23 cellular contexts compared by ENCODE assay signal in genomic region chr9:111003182-111003581, GRCh38. TPM values are rescaled to one million over a fixed set of nuclear protein-coding genes. Genes with fewer than 3 reads are reported as not detected.
A peak's percentile ranks its signal among the peaks of the same experiment; 100 is the strongest.
DNase-seq lines count a peak whose midpoint lies in the region; ATAC-seq and TF ChIP-seq lines count a peak whose summit lies in the region.
"Had no signal": no experiment of that assay in that cellular context is flagged by ENCODE, and none has a peak within 500 bp of the region (broad histone marks: within the 10 kb centered on the region; RNA-seq: fewer than 3 reads in every experiment).

No MANE protein-coding gene starts in this region.

- no peak overlapping the region for H3K27ac Mint-ChIP-seq in GM23338
- no peak overlapping the region for H3K27ac Mint-ChIP-seq in activated CD4-positive, alpha-beta memory T cell treated with anti-CD3 and anti-CD28 coated beads, Interleukin-2, amount 10 ng/mL, durations not matched to agents 7 days and 5 days
- H3K27ac Mint-ChIP-seq: CD4-positive, alpha-beta T cell; HFFc6 had no signal

- no peak overlapping the region for H3K4me3 ChIP-seq in GM23338
- H3K4me3 ChIP-seq: GM12878 had no signal

- H4K20me1 ChIP-seq in GM23338 (replicated peaks; ENCODE audit: insufficient read depth): no peaks in the 10 kb centered on the region

- H3K27ac ChIP-seq in GM23338 (ENCODE audit: low read depth): no peak overlapping the region
- H3K27ac ChIP-seq in caudate nucleus (ENCODE audit: low read depth, low read length): peak overlapping the region; percentile 2
- H3K27ac ChIP-seq: C4-2B had no signal

- H3K36me3 ChIP-seq in GM23338 (ENCODE audit: insufficient read depth): no peaks in the 10 kb centered on the region

- no peak overlapping the region for H2AFZ ChIP-seq in GM23338

- POLR2A ChIA-PET in activated CD4-positive, alpha-beta memory T cell treated with anti-CD3 and anti-CD28 coated beads, Interleukin-2, amount 10 ng/mL, durations not matched to agents 7 days and 5 days (lab: Charles Lee): no interaction called here

- no peak for TF ChIP-seq CTCF in GM23338 (conservative IDR thresholded peaks at IDR 0.05; ENCODE audit: low read depth in 2 of 2)

- CTCF ChIA-PET in activated CD4-positive, alpha-beta memory T cell treated with anti-CD3 and anti-CD28 coated beads, Interleukin-2, amount 10 ng/mL, durations not matched to agents 7 days and 5 days (lab: Charles Lee): no interaction called here

- no peaks in the 10 kb centered on the region; the same call in 2 of the 3 replicates for H3K36me3 Mint-ChIP-seq in GM23338 (ENCODE audit: low read depth)
- no peaks in the 10 kb centered on the region for H3K36me3 Mint-ChIP-seq in activated CD4-positive, alpha-beta memory T cell treated with anti-CD3 and anti-CD28 coated beads, Interleukin-2, amount 10 ng/mL, durations not matched to agents 7 days and 5 days (ENCODE audit: low read depth)

- H3K4me1 ChIP-seq in GM23338 (ENCODE audit: insufficient read depth): peaks cover 7% of the 10 kb centered on the region; the same call in 1 of the 2 replicates
- H3K4me1 ChIP-seq: Caco-2 had no signal

- no peaks in the 10 kb centered on the region for H3K27me3 ChIP-seq in GM23338 (ENCODE audit: insufficient read depth)

- H3K4me3 Mint-ChIP-seq in GM23338: no peak overlapping the region
- H3K4me3 Mint-ChIP-seq in activated CD4-positive, alpha-beta memory T cell treated with anti-CD3 and anti-CD28 coated beads, Interleukin-2, amount 10 ng/mL, durations not matched to agents 7 days and 5 days: no peak overlapping the region
- H3K4me3 Mint-ChIP-seq: CD4-positive, alpha-beta T cell; HFFc6 had no signal

- DNase-seq in GM23338 (ENCODE audit: low spot score) (no peak), caudate nucleus (lab: John Stamatoyannopoulos, UW) (no peak), iPS-NIHi11 (ENCODE audit: low spot score) (peak; percentile 21), superior temporal gyrus (ENCODE audit: extremely low spot score) (peak; percentile 13), NCI-H2227 (lab: John Stamatoyannopoulos, UW; ENCODE audit: unreplicated experiment) (no peak), DMS53 (lab: John Stamatoyannopoulos, UW) (no peak), HPDE6-E6E7 (ENCODE audit: extremely low spot score) (no peak)
- no peak for DNase-seq in activated CD4-positive, alpha-beta memory T cell treated with anti-CD3 and anti-CD28 coated beads, Interleukin-2, amount 10 ng/mL, durations not matched to agents 7 days and 5 days
- DNase-seq: AML-193; Caco-2; CD4-positive, alpha-beta T cell; DMS153; DND-41; EL; GOT3; H7; HFFc6; KG1 had no signal

- H3K9me2 ChIP-seq in GM23338 (ENCODE audit: insufficient read depth): no peaks in the 10 kb centered on the region; the same call in 1 of the 2 replicates

- peak; percentile 89 for ATAC-seq in GM23338
- ATAC-seq: GM12878, HCT116, HepG2 had no signal

- no peaks in the 10 kb centered on the region for H3K27me3 Mint-ChIP-seq in GM23338 (ENCODE audit: insufficient read depth, low read depth, poor library complexity)
- no peaks in the 10 kb centered on the region for H3K27me3 Mint-ChIP-seq in activated CD4-positive, alpha-beta memory T cell treated with anti-CD3 and anti-CD28 coated beads, Interleukin-2, amount 10 ng/mL, durations not matched to agents 7 days and 5 days
- H3K27me3 Mint-ChIP-seq: CD4-positive, alpha-beta T cell had no signal

- H3K79me2 ChIP-seq in GM23338 (replicated peaks; ENCODE audit: insufficient read depth): no peaks in the 10 kb centered on the region

- H3K4me1 Mint-ChIP-seq in GM23338: peaks cover 9% of the 10 kb centered on the region; the same call in 2 of the 3 replicates
- no peaks in the 10 kb centered on the region for H3K4me1 Mint-ChIP-seq in activated CD4-positive, alpha-beta memory T cell treated with anti-CD3 and anti-CD28 coated beads, Interleukin-2, amount 10 ng/mL, durations not matched to agents 7 days and 5 days

- H3F3A ChIP-seq in GM23338 (replicated peaks; ENCODE audit: low read depth): no peaks in the 10 kb centered on the region

- no peaks in the 10 kb centered on the region for H3K9me3 Mint-ChIP-seq in GM23338
- no peaks in the 10 kb centered on the region for H3K9me3 Mint-ChIP-seq in activated CD4-positive, alpha-beta memory T cell treated with anti-CD3 and anti-CD28 coated beads, Interleukin-2, amount 10 ng/mL, durations not matched to agents 7 days and 5 days
- H3K9me3 Mint-ChIP-seq: CD4-positive, alpha-beta T cell; HFFc6 had no signal

- H3K4me2 ChIP-seq in GM23338: peak overlapping the region; percentile 35; the same call in 1 of the 2 replicates

TF ChIP-seq in GM23338, 12 proteins besides CTCF, POLR2A, EP300 and RAD21:
- TF ChIP-seq ZNF331 (CRISPR knock-in tag; IDR thresholded peaks at IDR 0.05; ENCODE audit: low read depth) (no peak), JUNB (IDR thresholded peaks at IDR 0.05; ENCODE audit: unreplicated experiment) (no peak), EZH2 (IDR thresholded peaks at IDR 0.05; ENCODE audit: low read depth, unreplicated experiment) (no peak), EZH2phosphoT487 (IDR thresholded peaks at IDR 0.05; ENCODE audit: unreplicated experiment) (no peak)

RNA-seq across cellular contexts. Expression of gene LPAR1, which starts 35.1 kb away (rescaled TPM):
- 2.9 and 3.8 TPM in 2 replicates for total RNA-seq in GM23338 (2014; rRNA removed; shearing (Covaris generic))
- polyA plus RNA-seq in GM23338 (2016; fragmentation: Nextera tagmentation; extraction: Ambion mirVana): 0.66 and 1.0 TPM in 2 replicates
- not detected for total RNA-seq in activated CD4-positive, alpha-beta memory T cell treated with anti-CD3 and anti-CD28 coated beads, Interleukin-2, amount 10 ng/mL, durations not matched to agents 7 days and 5 days
- total RNA-seq: CD4-positive, alpha-beta T cell; G401; HepG2 had no signal
- polyA plus RNA-seq: HepG2 had no signal

Comparison
In these comparisons a context has a peak if more than half of its experiments do, and no peak if none do; other contexts are left out.
1. DNase-seq: peak in iPS-NIHi11 (single experiment) and superior temporal gyrus (single experiment); none in GM23338 (single experiment), caudate nucleus (0 of 61), NCI-H2227 (single experiment), DMS53 (single experiment), activated CD4-positive, alpha-beta memory T cell treated with anti-CD3 and anti-CD28 coated beads, Interleukin-2, amount 10 ng/mL, durations not matched to agents 7 days and 5 days (single experiment) and HPDE6-E6E7 (single experiment).